ENCODE assay signal across 1 cellular context in genomic region chr16:10921536-10922327, GRCh38.
TF ChIP-seq lines count a peak whose summit lies in the region.

No MANE protein-coding gene starts in this region.

TF ChIP-seq in GM12878, 131 proteins besides CTCF, POLR2A, EP300 and RAD21:
- TF ChIP-seq ESRRA (IDR thresholded peaks at IDR 0.05; ENCODE audit: low read length), result no peak
- TF ChIP-seq TCF7 (IDR thresholded peaks at IDR 0.05; ENCODE audit: borderline replicate concordance), result no peak
- peak; percentile 66 for TF ChIP-seq SMAD1 (IDR thresholded peaks at IDR 0.05; ENCODE audit: low read depth, partially characterized antibody)
- TF ChIP-seq PML (IDR thresholded peaks at IDR 0.05; ENCODE audit: low read length), result peak; percentile 38; the same call in 1 of the 2 replicates
